In the genomic region with DNA sequence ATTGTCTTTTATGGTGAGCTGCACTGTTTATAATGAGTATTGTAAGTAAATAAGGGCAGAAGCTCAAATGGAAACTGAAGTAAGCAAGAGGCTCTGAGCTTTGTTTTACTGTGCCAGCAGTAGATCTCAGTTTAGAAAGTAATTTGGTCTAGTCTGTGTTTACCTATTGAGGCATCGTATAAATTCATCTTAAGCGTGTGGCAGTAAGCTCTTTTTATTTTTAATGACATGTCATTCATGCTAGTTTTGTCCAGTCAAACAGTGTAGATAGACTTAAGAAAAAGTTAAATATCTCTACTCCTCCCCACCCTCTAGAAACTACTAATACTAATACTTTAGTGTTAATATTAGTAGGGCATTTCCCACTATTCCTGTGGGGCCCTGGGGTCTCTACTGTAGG, we compare ENCODE assay signal across 8 cellular contexts. TPM values are rescaled to one million over a fixed set of nuclear protein-coding genes. Genes with fewer than 3 reads are reported as not detected.
DNase-seq lines count a peak whose midpoint lies in the region; ATAC-seq, FAIRE-seq and TF ChIP-seq lines count a peak whose summit lies in the region.

No MANE protein-coding gene starts in this region.

- WGBS in upper lobe of left lung, 2 donors, result 33 to 52% methylated on average over 2 of the region's 2 CpGs

- H3K9ac ChIP-seq in keratinocyte (ENCODE audit: control insufficient read depth, extremely low read depth, insufficient read depth, low read length), result peak overlapping the region; percentile 80

- no peak for TF ChIP-seq POLR2A in upper lobe of left lung (IDR thresholded peaks at IDR 0.05)

- no peak overlapping the region for H2AFZ ChIP-seq in keratinocyte (ENCODE audit: control insufficient read depth, low read length)

- no peaks in the 10 kb centered on the region for H3K9me3 ChIP-seq in keratinocyte (ENCODE audit: control insufficient read depth, low read depth, low read length)
- no peaks in the 10 kb centered on the region for H3K9me3 ChIP-seq in upper lobe of left lung

- no peak for ATAC-seq in activated naive CD4-positive, alpha-beta T cell treated with anti-CD3 and anti-CD28 coated beads, Interleukin-2, amount 50 U/mL, for 72 hours
- no peak for ATAC-seq in upper lobe of left lung (ENCODE audit: low FRiP score in 2 of 2)
- ATAC-seq in GM19023 (IDR thresholded peaks at IDR 0.05; ENCODE audit: unreplicated experiment), result no peak

- H4K20me1 ChIP-seq in keratinocyte (ENCODE audit: control insufficient read depth, extremely low read depth, insufficient read depth, low read length), result no peaks in the 10 kb centered on the region

- H3K4me3 ChIP-seq in keratinocyte (ENCODE audit: control insufficient read depth in 2 of 3, extremely low read depth in 1 of 3, insufficient read depth in 2 of 3, low read depth in 1 of 3, low read length in 3 of 3) (peak overlapping the region; percentile 62 to 87 (median 73)), upper lobe of left lung (peak overlapping the region in 3 of 4 donors; percentile 68 to 86 (median 74))

- H3K4me1 ChIP-seq in keratinocyte (ENCODE audit: control insufficient read depth, extremely low read depth, insufficient read depth, low read length) (peaks cover 45% of the 10 kb centered on the region), upper lobe of left lung (peaks cover 12 to 37% (median 15%) of the 10 kb centered on the region in 4 donors)

- H3K36me3 Mint-ChIP-seq in activated naive CD4-positive, alpha-beta T cell treated with anti-CD3 and anti-CD28 coated beads for 36 hours (ENCODE audit: low read depth), result peaks cover 5% of the 10 kb centered on the region
- peaks cover 4 to 17% of the 10 kb centered on the region in 2 donors for H3K36me3 Mint-ChIP-seq in activated naive CD4-positive, alpha-beta T cell treated with anti-CD3 and anti-CD28 coated beads, Interleukin-2, amount 50 U/mL, for 72 hours
- H3K36me3 Mint-ChIP-seq in activated T-helper 2 cell treated with anti-CD3 and anti-CD28 coated beads, Interferon-gamma antibody, Interleukin-2, Interleukin-4, amounts not matched to agents 10 μg/mL and 5 μg/mL and 100 μg/mL, durations not matched to agents 14 hours and 24 hours and 36 hours (ENCODE audit: low read depth), result peaks cover 10% of the 10 kb centered on the region

- intact Hi-C loops in activated naive CD4-positive, alpha-beta T cell treated with anti-CD3 and anti-CD28 coated beads for 36 hours (cut with micrococcal nuclease), result loop anchor here (2.0 to 10.0 kb wide), 4 partner anchors 47 to 997 kb away; a partner anchor contains a TSS
- intact Hi-C loops in activated T-helper 2 cell treated with anti-CD3 and anti-CD28 coated beads, Interferon-gamma antibody, Interleukin-2, Interleukin-4, amounts not matched to agents 10 μg/mL and 5 μg/mL and 100 μg/mL, durations not matched to agents 14 hours and 24 hours and 36 hours (cut with micrococcal nuclease), result no loop called here

- CTCF ChIA-PET in activated naive CD4-positive, alpha-beta T cell treated with anti-CD3 and anti-CD28 coated beads for 36 hours (lab: Charles Lee), result interaction anchor here (0.6 kb wide), 1 partner anchor 594 kb away, joined by 3 read pairs; no protein-coding TSS in a partner anchor

- H3K79me2 ChIP-seq in keratinocyte (ENCODE audit: control insufficient read depth, insufficient read depth, low read length), result peaks cover 74% of the 10 kb centered on the region

- H3K27me3 ChIP-seq in keratinocyte (ENCODE audit: control insufficient read depth, extremely low read depth, insufficient read depth, low read length), result no peaks in the 10 kb centered on the region
- H3K27me3 ChIP-seq in upper lobe of left lung, result no peaks in the 10 kb centered on the region

- no peak for DNase-seq in activated naive CD4-positive, alpha-beta T cell treated with anti-CD3 and anti-CD28 coated beads for 36 hours
- no peak for DNase-seq in activated naive CD4-positive, alpha-beta T cell treated with anti-CD3 and anti-CD28 coated beads, Interleukin-2, amount 50 U/mL, for 72 hours (ENCODE audit: low spot score in 2 of 2)
- DNase-seq in activated T-helper 2 cell treated with anti-CD3 and anti-CD28 coated beads, Interferon-gamma antibody, Interleukin-2, Interleukin-4, amounts not matched to agents 10 μg/mL and 5 μg/mL and 100 μg/mL, durations not matched to agents 14 hours and 24 hours and 36 hours (ENCODE audit: low spot score), result no peak
- no peak for DNase-seq in keratinocyte (ENCODE audit: low read depth, low spot score)
- DNase-seq in upper lobe of left lung, result no peak
- no peak for DNase-seq in HT-29 (ENCODE audit: low spot score)
- DNase-seq in NCI-H345 treated with DMSO at 0.1 percent for 48 hours (lab: John Stamatoyannopoulos, UW; ENCODE audit: unreplicated experiment), result no peak

- TF ChIP-seq CTCF in keratinocyte (optimal IDR thresholded peaks at IDR 0.05 in 1 of 3, IDR thresholded peaks at IDR 0.05 in 1 of 3, conservative IDR thresholded peaks at IDR 0.05 in 1 of 3; ENCODE audit: extremely low read depth in 1 of 3, insufficient read depth in 2 of 3, low read length in 3 of 3) (no peak), upper lobe of left lung (IDR thresholded peaks at IDR 0.05) (no peak)

- H3K27ac ChIP-seq in keratinocyte (ENCODE audit: control insufficient read depth, insufficient read depth, low read length) (peak overlapping the region; percentile 87), upper lobe of left lung (peak overlapping the region; percentile 90 to 98 (median 96))

- H3K9me1 ChIP-seq in keratinocyte (ENCODE audit: control insufficient read depth, extremely low read depth, insufficient read depth, low read length), result no peaks in the 10 kb centered on the region

- H3K36me3 ChIP-seq in keratinocyte (ENCODE audit: control insufficient read depth in 2 of 2, extremely low read depth in 1 of 2, insufficient read depth in 2 of 2, low read length in 2 of 2) (no peaks in the 10 kb centered on the region), upper lobe of left lung (no peaks in the 10 kb centered on the region)

- FAIRE-seq in keratinocyte (lab: Jason Lieb, UNC), result no peak

- H3K4me1 Mint-ChIP-seq in activated naive CD4-positive, alpha-beta T cell treated with anti-CD3 and anti-CD28 coated beads for 36 hours (ENCODE audit: low read depth), result peaks cover 47% of the 10 kb centered on the region
- H3K4me1 Mint-ChIP-seq in activated T-helper 2 cell treated with anti-CD3 and anti-CD28 coated beads, Interferon-gamma antibody, Interleukin-2, Interleukin-4, amounts not matched to agents 10 μg/mL and 5 μg/mL and 100 μg/mL, durations not matched to agents 14 hours and 24 hours and 36 hours (ENCODE audit: low read depth), result peaks cover 40% of the 10 kb centered on the region

- H3K4me2 ChIP-seq in keratinocyte (ENCODE audit: control insufficient read depth, extremely low read depth, insufficient read depth, low read depth, low read length), result peak overlapping the region; percentile 89

- H3K27me3 Mint-ChIP-seq in activated naive CD4-positive, alpha-beta T cell treated with anti-CD3 and anti-CD28 coated beads for 36 hours (ENCODE audit: low read depth), result no peaks in the 10 kb centered on the region
- H3K27me3 Mint-ChIP-seq in activated T-helper 2 cell treated with anti-CD3 and anti-CD28 coated beads, Interferon-gamma antibody, Interleukin-2, Interleukin-4, amounts not matched to agents 10 μg/mL and 5 μg/mL and 100 μg/mL, durations not matched to agents 14 hours and 24 hours and 36 hours (ENCODE audit: low read depth), result no peaks in the 10 kb centered on the region

- peak overlapping the region; percentile 97 for H3K4me3 Mint-ChIP-seq in activated naive CD4-positive, alpha-beta T cell treated with anti-CD3 and anti-CD28 coated beads for 36 hours
- H3K4me3 Mint-ChIP-seq in activated T-helper 2 cell treated with anti-CD3 and anti-CD28 coated beads, Interferon-gamma antibody, Interleukin-2, Interleukin-4, amounts not matched to agents 10 μg/mL and 5 μg/mL and 100 μg/mL, durations not matched to agents 14 hours and 24 hours and 36 hours (ENCODE audit: low read depth), result peak overlapping the region; percentile 97

- no peak for TF ChIP-seq EP300 in upper lobe of left lung (IDR thresholded peaks at IDR 0.05)

- dilution Hi-C loops in keratinocyte (cut with MboI; ENCODE audit: extremely low pct_ligation_motif_present, low sequenced_read_pairs), result no loop called here

- no peak overlapping the region for H3K27ac Mint-ChIP-seq in activated naive CD4-positive, alpha-beta T cell treated with anti-CD3 and anti-CD28 coated beads for 36 hours
- H3K27ac Mint-ChIP-seq in activated naive CD4-positive, alpha-beta T cell treated with anti-CD3 and anti-CD28 coated beads, Interleukin-2, amount 50 U/mL, for 72 hours, result no peak overlapping the region
- H3K27ac Mint-ChIP-seq in activated T-helper 2 cell treated with anti-CD3 and anti-CD28 coated beads, Interferon-gamma antibody, Interleukin-2, Interleukin-4, amounts not matched to agents 10 μg/mL and 5 μg/mL and 100 μg/mL, durations not matched to agents 14 hours and 24 hours and 36 hours, result no peak overlapping the region

- no peaks in the 10 kb centered on the region for H3K9me3 Mint-ChIP-seq in activated naive CD4-positive, alpha-beta T cell treated with anti-CD3 and anti-CD28 coated beads for 36 hours
- peaks cover 0 to 5% of the 10 kb centered on the region in 2 donors for H3K9me3 Mint-ChIP-seq in activated naive CD4-positive, alpha-beta T cell treated with anti-CD3 and anti-CD28 coated beads, Interleukin-2, amount 50 U/mL, for 72 hours
- H3K9me3 Mint-ChIP-seq in activated T-helper 2 cell treated with anti-CD3 and anti-CD28 coated beads, Interferon-gamma antibody, Interleukin-2, Interleukin-4, amounts not matched to agents 10 μg/mL and 5 μg/mL and 100 μg/mL, durations not matched to agents 14 hours and 24 hours and 36 hours, result no peaks in the 10 kb centered on the region

RNA-seq across cellular contexts. Expression of a gene that starts 2.0 kb away (rescaled TPM):
- 10 to 100 TPM; 12.9 to 14.6 TPM for total RNA-seq in activated naive CD4-positive, alpha-beta T cell treated with anti-CD3 and anti-CD28 coated beads for 36 hours
- 10 to 100 TPM; 13.3 to 25.5 TPM for total RNA-seq in activated naive CD4-positive, alpha-beta T cell treated with anti-CD3 and anti-CD28 coated beads, Interleukin-2, amount 50 U/mL, for 72 hours
- 25.2 and 25.7 TPM in 2 replicates for total RNA-seq in activated T-helper 2 cell treated with anti-CD3 and anti-CD28 coated beads, Interferon-gamma antibody, Interleukin-2, Interleukin-4, amounts not matched to agents 10 μg/mL and 5 μg/mL and 100 μg/mL, durations not matched to agents 14 hours and 24 hours and 36 hours
- polyA plus RNA-seq in keratinocyte, result 55.4 to 64.3 TPM (median 62.4 TPM) in 3 replicates
- polyA plus RNA-seq in keratinocyte (2011; ENCODE audit: low read depth), result 8.8 TPM
- polyA plus RNA-seq in keratinocyte (2011; cell fraction: cytosol; rRNA removed), result 33.1 and 59.0 TPM in 2 replicates
- polyA plus RNA-seq in keratinocyte (2011; cell fraction: nucleus; rRNA removed), result 74.5 and 85.6 TPM in 2 replicates
- polyA plus RNA-seq in keratinocyte (2012; ENCODE audit: low replicate concordance), result 21.3 and 51.0 TPM in 2 replicates
- polyA minus RNA-seq in keratinocyte, result 35.5 to 110 TPM (median 88.7 TPM) in 3 replicates
- 62.7 TPM for polyA minus RNA-seq in keratinocyte (2011; cell fraction: cytosol; rRNA and poly(A)+ RNA removed)
- polyA minus RNA-seq in keratinocyte (2011; cell fraction: nucleus; rRNA and poly(A)+ RNA removed), result 108 and 195 TPM in 2 replicates
- 10 to 100 TPM; 26.2 to 83.7 (median 57.9) TPM for total RNA-seq in upper lobe of left lung
- 28.3 and 30.5 TPM in 2 replicates for total RNA-seq in HT-29 (2014; rRNA removed; shearing (Covaris generic))
